ENCODE assay signal across 15 cellular contexts in genomic region chr19:33953592-33953991, GRCh38.
"Had no signal": no experiment of that assay in that cellular context is flagged by ENCODE, and none has a peak within 500 bp of the region (broad histone marks: within the 10 kb centered on the region; RNA-seq: fewer than 3 reads in every experiment).

No MANE protein-coding gene starts in this region.

- H3K4me3 Mint-ChIP-seq: activated CD4-positive, alpha-beta memory T cell treated with anti-CD3 and anti-CD28 coated beads, Interleukin-2, amount 10 ng/mL, durations not matched to agents 7 days and 5 days; activated CD4-positive, alpha-beta T cell treated with anti-CD3 and anti-CD28 coated beads for 36 hours; dendritic cell treated with granulocyte-macrophage colony-stimulating factor and Interleukin-4, amounts not matched to agents 40 ng/mL and 50 ng/mL, for 4 days; mesothelial cell of epicardium had no signal

- H3K36me3 ChIP-seq: esophagus squamous epithelium, heart left ventricle, thyroid gland, uterus had no signal

- H3K27me3 ChIP-seq: thyroid gland, uterus had no signal

- FAIRE-seq: keratinocyte, small intestine had no signal

- ATAC-seq: activated CD4-positive, alpha-beta T cell treated with anti-CD3 and anti-CD28 coated beads for 36 hours; heart left ventricle had no signal

- H3K4me1 Mint-ChIP-seq: activated CD4-positive, alpha-beta memory T cell treated with anti-CD3 and anti-CD28 coated beads, Interleukin-2, amount 10 ng/mL, durations not matched to agents 7 days and 5 days; activated CD4-positive, alpha-beta T cell treated with anti-CD3 and anti-CD28 coated beads for 36 hours; mesothelial cell of epicardium had no signal

- H3K4me3 ChIP-seq: esophagus squamous epithelium, heart left ventricle, thyroid gland, uterus had no signal

- H3K27ac ChIP-seq: esophagus squamous epithelium, heart left ventricle, thyroid gland, uterus had no signal

- H3K4me1 ChIP-seq: esophagus squamous epithelium, heart left ventricle, thyroid gland, uterus had no signal

- H3K9me3 ChIP-seq: esophagus squamous epithelium, heart left ventricle, thyroid gland, uterus had no signal

- DNase-seq: activated CD4-positive, alpha-beta memory T cell treated with anti-CD3 and anti-CD28 coated beads, Interleukin-2, amount 10 ng/mL, durations not matched to agents 7 days and 5 days; activated CD4-positive, alpha-beta T cell treated with anti-CD3 and anti-CD28 coated beads for 36 hours; activated naive CD4-positive, alpha-beta T cell treated with Interleukin-2 at 50 U/mL for 16 hours; central memory CD4-positive, alpha-beta T cell; esophagus squamous epithelium; foreskin melanocyte; heart left ventricle; posterior cingulate gyrus; right cardiac atrium; small intestine; thyroid gland; uterus had no signal

- H3K9me3 Mint-ChIP-seq: activated CD4-positive, alpha-beta memory T cell treated with anti-CD3 and anti-CD28 coated beads, Interleukin-2, amount 10 ng/mL, durations not matched to agents 7 days and 5 days; dendritic cell treated with granulocyte-macrophage colony-stimulating factor and Interleukin-4, amounts not matched to agents 40 ng/mL and 50 ng/mL, for 4 days; mesothelial cell of epicardium had no signal

- H3K27ac Mint-ChIP-seq: activated CD4-positive, alpha-beta memory T cell treated with anti-CD3 and anti-CD28 coated beads, Interleukin-2, amount 10 ng/mL, durations not matched to agents 7 days and 5 days; activated CD4-positive, alpha-beta T cell treated with anti-CD3 and anti-CD28 coated beads for 36 hours; dendritic cell treated with granulocyte-macrophage colony-stimulating factor and Interleukin-4, amounts not matched to agents 40 ng/mL and 50 ng/mL, for 4 days; mesothelial cell of epicardium had no signal

- H3K27me3 Mint-ChIP-seq: dendritic cell treated with granulocyte-macrophage colony-stimulating factor and Interleukin-4, amounts not matched to agents 40 ng/mL and 50 ng/mL, for 4 days had no signal

- H3K36me3 Mint-ChIP-seq: mesothelial cell of epicardium had no signal
